In the genomic region with DNA sequence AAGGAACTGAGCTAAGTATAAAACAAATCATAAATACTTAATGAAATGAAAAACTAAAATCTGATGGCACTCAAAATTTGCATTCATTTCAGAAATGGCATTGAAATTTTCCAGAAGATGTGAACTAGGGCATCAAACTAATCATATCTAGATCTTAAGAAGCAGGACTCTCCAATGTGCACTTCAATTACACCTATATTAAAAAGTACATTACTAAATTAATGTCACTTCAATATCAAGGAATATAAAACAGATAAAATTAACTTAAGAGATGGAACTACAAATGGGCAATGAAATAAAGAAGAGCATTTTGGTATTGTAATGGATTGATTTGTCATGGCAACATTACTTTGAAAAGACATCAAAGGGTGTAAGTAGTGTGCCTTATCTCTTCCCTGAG, we compare ENCODE assay signal across 5 cellular contexts. TPM values are rescaled to one million over a fixed set of nuclear protein-coding genes. Genes with fewer than 3 reads are reported as not detected.
"Had no signal": no experiment of that assay in that cellular context is flagged by ENCODE, and none has a peak within 500 bp of the region (broad histone marks: within the 10 kb centered on the region; RNA-seq: fewer than 3 reads in every experiment).

No MANE protein-coding gene starts in this region.

- H3K4me2 ChIP-seq: GM23338 had no signal

- H3K27ac Mint-ChIP-seq: GM23338, H9 had no signal

- H3K4me1 Mint-ChIP-seq: GM23338, H9 had no signal

- DNase-seq: H9, HCEC 1CT, IMR-90 had no signal

- H3K4me3 ChIP-seq: GM23338 had no signal

- H2AFZ ChIP-seq: GM23338 had no signal

- H3K9me3 Mint-ChIP-seq: GM23338, H9 had no signal

- H3K4me3 Mint-ChIP-seq: GM23338, H9 had no signal

- ATAC-seq: GM23338 had no signal

RNA-seq across cellular contexts. Expression of gene NPY2R, which starts 20.3 kb away (rescaled TPM):
- total RNA-seq: HT-29, IMR-90 had no signal
- polyA plus RNA-seq: IMR-90 had no signal
